In the genomic region with DNA sequence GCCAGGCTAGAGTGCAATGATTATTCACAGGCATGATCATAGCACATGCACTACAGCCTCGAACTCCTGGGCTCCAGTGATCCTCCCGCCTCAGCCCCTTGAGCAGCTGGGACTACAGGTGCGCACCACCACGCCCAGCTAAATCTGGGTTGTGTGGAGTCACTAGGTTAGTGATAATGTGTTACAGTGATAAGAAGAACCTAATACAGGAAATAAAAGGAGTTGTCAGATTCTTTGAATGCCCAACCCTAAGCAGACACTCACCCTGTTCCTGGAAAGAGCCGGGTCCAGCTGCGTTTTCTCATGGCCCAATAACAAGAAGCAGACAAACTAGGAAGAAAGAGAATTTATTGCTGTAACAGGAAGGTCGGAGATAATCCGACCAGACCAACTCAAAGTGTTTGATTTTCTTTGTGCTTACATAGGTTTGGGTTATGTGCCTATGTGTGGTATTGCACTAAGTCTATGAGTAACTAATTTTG, we compare ENCODE assay signal across 14 cellular contexts. TPM values are rescaled to one million over a fixed set of nuclear protein-coding genes. Genes with fewer than 3 reads are reported as not detected.
DNase-seq lines count a peak whose midpoint lies in the region; ATAC-seq and TF ChIP-seq lines count a peak whose summit lies in the region.
"Had no signal": no experiment of that assay in that cellular context is flagged by ENCODE, and none has a peak within 500 bp of the region (broad histone marks: within the 10 kb centered on the region; RNA-seq: fewer than 3 reads in every experiment).

No MANE protein-coding gene starts in this region.

- peak overlapping the region; percentile 35 for H3K4me3 Mint-ChIP-seq in dendritic cell treated with granulocyte-macrophage colony-stimulating factor and Interleukin-4, amounts not matched to agents 40 ng/mL and 50 ng/mL, for 4 days

- no peaks in the 10 kb centered on the region for H3K27me3 Mint-ChIP-seq in dendritic cell treated with granulocyte-macrophage colony-stimulating factor and Interleukin-4, amounts not matched to agents 40 ng/mL and 50 ng/mL, for 4 days

- peak; percentile 30 to 33 for ATAC-seq in activated CD4-positive, CD25-positive, alpha-beta regulatory T cell treated with anti-CD3 and anti-CD28 coated beads, Interleukin-2, amount 50 U/mL, for 24 hours
- ATAC-seq in left lung: no peak
- ATAC-seq in GM21390 (IDR thresholded peaks at IDR 0.05; ENCODE audit: unreplicated experiment): no peak
- no peak for ATAC-seq in GM21576 (IDR thresholded peaks at IDR 0.05; ENCODE audit: unreplicated experiment)
- ATAC-seq: psoas muscle had no signal

- WGBS in transverse colon (ENCODE audit: low coverage in 1 of 2), 2 donors: 27 to 41% methylated on average over 8 of the region's 8 CpGs

- H3K36me3 ChIP-seq in mucosa of stomach (ENCODE audit: control insufficient read depth, insufficient read depth, low read length): no peaks in the 10 kb centered on the region
- peaks cover 0 to 7% (median 2%) of the 10 kb centered on the region in 4 donors for H3K36me3 ChIP-seq in transverse colon
- H3K36me3 ChIP-seq in left lung: peaks cover 0 to 75% of the 10 kb centered on the region in 2 donors

- H3K27me3 ChIP-seq in mucosa of stomach (ENCODE audit: control insufficient read depth, insufficient read depth, low read length): no peaks in the 10 kb centered on the region
- no peaks in the 10 kb centered on the region for H3K27me3 ChIP-seq in transverse colon
- H3K27me3 ChIP-seq in left lung: no peaks in the 10 kb centered on the region

- no peaks in the 10 kb centered on the region for H3K9me3 Mint-ChIP-seq in dendritic cell treated with granulocyte-macrophage colony-stimulating factor and Interleukin-4, amounts not matched to agents 40 ng/mL and 50 ng/mL, for 4 days

- H3K4me3 ChIP-seq in mucosa of stomach (ENCODE audit: low read length) (no peak overlapping the region), transverse colon (no peak overlapping the region), left lung (no peak overlapping the region)
- H3K4me3 ChIP-seq: psoas muscle, SK-N-MC had no signal

- peaks cover 99% of the 10 kb centered on the region for H3K36me3 Mint-ChIP-seq in dendritic cell treated with granulocyte-macrophage colony-stimulating factor and Interleukin-4, amounts not matched to agents 40 ng/mL and 50 ng/mL, for 4 days (ENCODE audit: low read depth)

- TF ChIP-seq CTCF in transverse colon (IDR thresholded peaks at IDR 0.05) (no peak), left lung (IDR thresholded peaks at IDR 0.05) (no peak)

- H3K27ac Mint-ChIP-seq in dendritic cell treated with granulocyte-macrophage colony-stimulating factor and Interleukin-4, amounts not matched to agents 40 ng/mL and 50 ng/mL, for 4 days: peak overlapping the region; percentile 55

- H3K9ac ChIP-seq in mucosa of stomach (ENCODE audit: low read length): peak overlapping the region; percentile 10

- H3K27ac ChIP-seq in transverse colon (peak overlapping the region; percentile 69 to 84 (median 74)), left lung (no peak overlapping the region)
- H3K27ac ChIP-seq: psoas muscle, SK-N-MC had no signal

- H3K4me1 ChIP-seq in mucosa of stomach (ENCODE audit: control insufficient read depth, insufficient read depth, low read length) (peaks cover 67% of the 10 kb centered on the region), transverse colon (peaks cover 13 to 56% (median 30%) of the 10 kb centered on the region in 4 donors), left lung (peaks cover 6 to 73% of the 10 kb centered on the region in 2 donors)
- H3K4me1 ChIP-seq: psoas muscle had no signal

- H3K9me3 ChIP-seq in mucosa of stomach (ENCODE audit: control insufficient read depth, low read length): no peaks in the 10 kb centered on the region
- H3K9me3 ChIP-seq in transverse colon: no peaks in the 10 kb centered on the region
- H3K9me3 ChIP-seq in left lung: no peaks in the 10 kb centered on the region
- H3K9me3 ChIP-seq: psoas muscle had no signal

- in situ Hi-C loops in transverse colon (cut with MboI; ENCODE audit: low pct_ligation_motif_present in 1 of 4, low pct_unique_long_range_greater_than_20kb in 1 of 4, low sequenced_read_pairs in 3 of 4): no loop called here

- no peak for TF ChIP-seq EP300 in transverse colon (IDR thresholded peaks at IDR 0.05; ENCODE audit: low read depth)

- DNase-seq in activated CD4-positive, CD25-positive, alpha-beta regulatory T cell (lab: John Stamatoyannopoulos, UW): no peak
- DNase-seq in transverse colon: peak; percentile 68
- no peak for DNase-seq in left lung
- DNase-seq: COR-L47; dermis blood vessel endothelial cell; MV-4-11; psoas muscle; stimulated activated CD4-positive, alpha-beta T cell treated with anti-CD3 and anti-CD28 coated beads, Interleukin-2, amount 100 ng/mL, for 24 hours had no signal

- TF ChIP-seq POLR2A in transverse colon (IDR thresholded peaks at IDR 0.05): no peak

- intact Hi-C loops in dendritic cell treated with granulocyte-macrophage colony-stimulating factor and Interleukin-4, amounts not matched to agents 40 ng/mL and 50 ng/mL, for 4 days (cut with micrococcal nuclease): no loop called here
- intact Hi-C loops in transverse colon (cut with DNase I; ENCODE audit: low total_unique reads): no loop called here
- intact Hi-C loops in left lung (cut with DNase I): no loop called here

- H3K4me1 Mint-ChIP-seq in dendritic cell treated with granulocyte-macrophage colony-stimulating factor and Interleukin-4, amounts not matched to agents 40 ng/mL and 50 ng/mL, for 4 days (ENCODE audit: low read depth): peaks cover 83% of the 10 kb centered on the region

RNA-seq across cellular contexts. Expression of gene IFNGR2, which starts 8.8 kb away (rescaled TPM):
- total RNA-seq in transverse colon (100 to 1,000 TPM in 1 of 4 donors, 10 to 100 TPM in 3; 40.8 to 131 (median 76.6) TPM), left lung (100 to 1,000 TPM in 1 of 2 donors, 10 to 100 TPM in 1; 90.8 to 116 TPM)

Comparison
In these comparisons a context has a peak if more than half of its experiments do, and no peak if none do; other contexts are left out.
1. ATAC-seq: peak in activated CD4-positive, CD25-positive, alpha-beta regulatory T cell treated with anti-CD3 and anti-CD28 coated beads, Interleukin-2, amount 50 U/mL, for 24 hours (2 of 2); none in left lung (single experiment), GM21390 (single experiment) and GM21576 (single experiment).
2. H3K27ac ChIP-seq: peak in transverse colon (4 of 4); none in left lung (0 of 2).